20 cellular contexts compared by ENCODE assay signal in the genomic region with DNA sequence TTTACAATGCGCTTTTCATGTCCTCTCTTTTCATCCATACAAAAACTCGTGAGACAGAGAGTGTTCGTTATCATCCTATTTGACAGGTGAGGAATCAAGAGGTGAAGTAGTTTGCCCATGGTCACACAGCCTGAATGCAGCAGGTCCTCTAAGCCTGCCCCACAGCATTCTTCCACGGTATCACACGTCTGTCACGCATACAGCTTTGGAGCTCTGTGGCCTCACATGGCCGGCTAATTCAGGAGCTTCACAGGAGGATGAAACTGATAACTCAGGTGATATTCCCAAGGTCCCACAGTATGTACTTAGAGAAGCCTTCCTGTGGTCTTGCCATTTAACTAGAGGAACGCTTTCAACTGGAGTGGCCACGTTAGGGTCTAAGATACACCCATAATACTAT. TPM values are rescaled to one million over a fixed set of nuclear protein-coding genes. Genes with fewer than 3 reads are reported as not detected.
DNase-seq lines count a peak whose midpoint lies in the region; ATAC-seq and TF ChIP-seq lines count a peak whose summit lies in the region.
"Had no signal": no experiment of that assay in that cellular context is flagged by ENCODE, and none has a peak within 500 bp of the region (broad histone marks: within the 10 kb centered on the region; RNA-seq: fewer than 3 reads in every experiment).

No MANE protein-coding gene starts in this region.

- H3K36me3 ChIP-seq in mesendoderm (ENCODE audit: control insufficient read depth, insufficient read depth, low read length): no peaks in the 10 kb centered on the region
- H3K36me3 ChIP-seq: BLaER1 had no signal

- H3K27me3 ChIP-seq in mesendoderm (ENCODE audit: insufficient read depth, low read length, poor library complexity): no peaks in the 10 kb centered on the region
- H3K27me3 ChIP-seq: BLaER1 had no signal

- H3K27ac ChIP-seq in mesendoderm (ENCODE audit: low read depth, low read length): no peak overlapping the region
- H3K27ac ChIP-seq: 22Rv1, BLaER1, C4-2B, GM23248 had no signal

- no peak overlapping the region for H4K5ac ChIP-seq in mesendoderm (ENCODE audit: low read length)

- no peak overlapping the region for H2AK5ac ChIP-seq in mesendoderm (ENCODE audit: low read length)

- no peak overlapping the region for H3K4me3 ChIP-seq in mesendoderm (ENCODE audit: low read length)
- H3K4me3 ChIP-seq: BLaER1, GM23248 had no signal

- no peaks in the 10 kb centered on the region for H3K27me3 Mint-ChIP-seq in type B pancreatic cell

- peaks cover 33% of the 10 kb centered on the region for H3K4me1 Mint-ChIP-seq in type B pancreatic cell (ENCODE audit: unreplicated experiment)
- H3K4me1 Mint-ChIP-seq: B cell; CD8-positive, alpha-beta memory T cell had no signal

- peaks cover 4% of the 10 kb centered on the region for H3K9me3 Mint-ChIP-seq in type B pancreatic cell
- H3K9me3 Mint-ChIP-seq: CD8-positive, alpha-beta memory T cell had no signal

- no peak overlapping the region for H2BK15ac ChIP-seq in mesendoderm (replicated peaks; ENCODE audit: low read depth)

- peak overlapping the region; percentile 85 for H3K27ac Mint-ChIP-seq in type B pancreatic cell
- H3K27ac Mint-ChIP-seq: B cell; CD4-positive, alpha-beta T cell; CD8-positive, alpha-beta memory T cell had no signal

- no peak overlapping the region for H3K4ac ChIP-seq in mesendoderm (ENCODE audit: low read depth, low read length)

- DNase-seq in NCI-H748 (lab: John Stamatoyannopoulos, UW; ENCODE audit: unreplicated experiment): peak; percentile 7
- DNase-seq in NCI-H748 treated with DMSO at 0.1 percent for 48 hours (lab: John Stamatoyannopoulos, UW): no peak
- DNase-seq in mesendoderm: peak; percentile 36
- no peak for DNase-seq in type B pancreatic cell (ENCODE audit: extremely low spot score, unreplicated experiment)
- DNase-seq: CD4-positive, alpha-beta T cell; CD8-positive, alpha-beta memory T cell; DMS53; DMS79 treated with DMSO at 0.1 percent for 48 hours; GF-D8; GM23248; H7; HCEC 1CT had no signal

- no peak for TF ChIP-seq CTCF in type B pancreatic cell (conservative IDR thresholded peaks at IDR 0.05)

- H3K36me3 Mint-ChIP-seq in type B pancreatic cell: no peaks in the 10 kb centered on the region
- H3K36me3 Mint-ChIP-seq: CD8-positive, alpha-beta memory T cell had no signal

- no peak overlapping the region for H2BK5ac ChIP-seq in mesendoderm (ENCODE audit: low read length)

- no peak overlapping the region for H3K18ac ChIP-seq in mesendoderm (ENCODE audit: low read length)

- H3K9ac ChIP-seq in mesendoderm (ENCODE audit: low read length): no peak overlapping the region
- H3K9ac ChIP-seq: BLaER1, GM23248 had no signal

- H3K23ac ChIP-seq in mesendoderm (ENCODE audit: low read length): no peak overlapping the region

- H4K8ac ChIP-seq in mesendoderm (ENCODE audit: low read depth, low read length): no peak overlapping the region

- H3K79me2 ChIP-seq in mesendoderm (ENCODE audit: control insufficient read depth, insufficient read depth, low read length): no peaks in the 10 kb centered on the region

- no CpG with 5 or more reads among the region's 9 CpGs for WGBS in mesendoderm (ENCODE audit: extremely low coverage, insufficient coverage, low lambda C conversion rate)

- peaks cover 1% of the 10 kb centered on the region for H3K4me1 ChIP-seq in mesendoderm (ENCODE audit: control insufficient read depth, low read depth, low read length)
- H3K4me1 ChIP-seq: BLaER1 had no signal

- ATAC-seq in GM21717 (IDR thresholded peaks at IDR 0.05; ENCODE audit: unreplicated experiment): no peak
- ATAC-seq in HG03439 (IDR thresholded peaks at IDR 0.05; ENCODE audit: unreplicated experiment): no peak
- no peak for ATAC-seq in HG02885 (IDR thresholded peaks at IDR 0.05; ENCODE audit: poor library complexity, unreplicated experiment)

- H3K4me3 Mint-ChIP-seq in type B pancreatic cell: peak overlapping the region; percentile 6
- H3K4me3 Mint-ChIP-seq: B cell; CD4-positive, alpha-beta T cell; CD8-positive, alpha-beta memory T cell had no signal

- no peak overlapping the region for H3K56ac ChIP-seq in mesendoderm (ENCODE audit: low read length)

- no peak overlapping the region for H3K4me2 ChIP-seq in mesendoderm (ENCODE audit: low read length)
- H3K4me2 ChIP-seq: BLaER1 had no signal

- no peak overlapping the region for H2BK120ac ChIP-seq in mesendoderm (ENCODE audit: low read depth, low read length)

- no peaks in the 10 kb centered on the region for H3K79me1 ChIP-seq in mesendoderm (ENCODE audit: low read length)

RNA-seq across cellular contexts. Expression of a gene that starts 59.0 kb away (rescaled TPM):
- polyA plus RNA-seq in mesendoderm (2013, experiment 1 of 2): 5.0 TPM
- polyA plus RNA-seq in mesendoderm (2013, experiment 2 of 2): 5.1 TPM
- 51.7 and 130 TPM in 2 replicates for total RNA-seq in type B pancreatic cell (ENCODE audit: low replicate concordance)
- total RNA-seq: CD4-positive, alpha-beta T cell; G401; GM23248 had no signal
- polyA plus RNA-seq: CD8-positive, alpha-beta memory T cell had no signal

Comparison
In these comparisons a context has a peak if more than half of its experiments do, and no peak if none do; other contexts are left out.
1. DNase-seq: peak in NCI-H748 (single experiment) and mesendoderm (single experiment); none in NCI-H748 treated with DMSO at 0.1 percent for 48 hours (single experiment) and type B pancreatic cell (single experiment).